6 cellular contexts compared by ENCODE assay signal in genomic region chr10:102413053-102413705, GRCh38. TPM values are rescaled to one million over a fixed set of nuclear protein-coding genes. Genes with fewer than 3 reads are reported as not detected.
DNase-seq lines count a peak whose midpoint lies in the region.

No MANE protein-coding gene starts in this region.

- H3K36me3 Mint-ChIP-seq in activated T-helper 2 cell treated with anti-CD3 and anti-CD28 coated beads, Interferon-gamma antibody, Interleukin-2, Interleukin-4, amounts not matched to agents 10 μg/mL and 5 μg/mL and 100 μg/mL, durations not matched to agents 14 hours and 24 hours and 36 hours (ENCODE audit: low read depth) = no peaks in the 10 kb centered on the region

- H3K4me1 Mint-ChIP-seq in activated T-helper 2 cell treated with anti-CD3 and anti-CD28 coated beads, Interferon-gamma antibody, Interleukin-2, Interleukin-4, amounts not matched to agents 10 μg/mL and 5 μg/mL and 100 μg/mL, durations not matched to agents 14 hours and 24 hours and 36 hours (ENCODE audit: low read depth) = peaks cover 26% of the 10 kb centered on the region

- no peak overlapping the region for H3K4me3 Mint-ChIP-seq in activated T-helper 2 cell treated with anti-CD3 and anti-CD28 coated beads, Interferon-gamma antibody, Interleukin-2, Interleukin-4, amounts not matched to agents 10 μg/mL and 5 μg/mL and 100 μg/mL, durations not matched to agents 14 hours and 24 hours and 36 hours (ENCODE audit: low read depth)

- no peaks in the 10 kb centered on the region for H3K9me3 Mint-ChIP-seq in activated T-helper 2 cell treated with anti-CD3 and anti-CD28 coated beads, Interferon-gamma antibody, Interleukin-2, Interleukin-4, amounts not matched to agents 10 μg/mL and 5 μg/mL and 100 μg/mL, durations not matched to agents 14 hours and 24 hours and 36 hours

- DNase-seq in DMS53 (lab: John Stamatoyannopoulos, UW) = peak; percentile 98
- peak; percentile 37 for DNase-seq in NCI-H1417 treated with DMSO at 0.1 percent for 48 hours (lab: John Stamatoyannopoulos, UW)
- peak; percentile 58 for DNase-seq in cerebellar cortex (ENCODE audit: low spot score)
- no peak for DNase-seq in effector memory CD4-positive, alpha-beta T cell
- DNase-seq in activated T-helper 2 cell treated with anti-CD3 and anti-CD28 coated beads, Interferon-gamma antibody, Interleukin-2, Interleukin-4, amounts not matched to agents 10 μg/mL and 5 μg/mL and 100 μg/mL, durations not matched to agents 14 hours and 24 hours and 36 hours (ENCODE audit: low spot score) = no peak
- no peak for DNase-seq in GM03348 (ENCODE audit: low spot score)

- peaks cover 21% of the 10 kb centered on the region for H3K27me3 ChIP-seq in effector memory CD4-positive, alpha-beta T cell (replicated peaks; ENCODE audit: control insufficient read depth, insufficient read depth, low read length, poor library complexity, severe bottlenecking)

- H3K36me3 ChIP-seq in effector memory CD4-positive, alpha-beta T cell (ENCODE audit: control insufficient read depth, insufficient read depth, low read length) = no peaks in the 10 kb centered on the region

- no peak overlapping the region for H3K27ac ChIP-seq in effector memory CD4-positive, alpha-beta T cell (ENCODE audit: insufficient read depth, low read length, poor library complexity, severe bottlenecking)

- H3K4me1 ChIP-seq in effector memory CD4-positive, alpha-beta T cell (ENCODE audit: control insufficient read depth, insufficient read depth, low read length, poor library complexity, severe bottlenecking) = peaks cover 26% of the 10 kb centered on the region

- intact Hi-C loops in activated T-helper 2 cell treated with anti-CD3 and anti-CD28 coated beads, Interferon-gamma antibody, Interleukin-2, Interleukin-4, amounts not matched to agents 10 μg/mL and 5 μg/mL and 100 μg/mL, durations not matched to agents 14 hours and 24 hours and 36 hours (cut with micrococcal nuclease) = no loop called here

- no peaks in the 10 kb centered on the region for H3K9me3 ChIP-seq in effector memory CD4-positive, alpha-beta T cell (ENCODE audit: control insufficient read depth, low read length)

- H3K4me3 ChIP-seq in effector memory CD4-positive, alpha-beta T cell (ENCODE audit: insufficient read depth, low read depth, low read length, poor library complexity, severe bottlenecking) = no peak overlapping the region

- no peak overlapping the region for H3K27ac Mint-ChIP-seq in activated T-helper 2 cell treated with anti-CD3 and anti-CD28 coated beads, Interferon-gamma antibody, Interleukin-2, Interleukin-4, amounts not matched to agents 10 μg/mL and 5 μg/mL and 100 μg/mL, durations not matched to agents 14 hours and 24 hours and 36 hours

- peaks cover 38% of the 10 kb centered on the region for H3K27me3 Mint-ChIP-seq in activated T-helper 2 cell treated with anti-CD3 and anti-CD28 coated beads, Interferon-gamma antibody, Interleukin-2, Interleukin-4, amounts not matched to agents 10 μg/mL and 5 μg/mL and 100 μg/mL, durations not matched to agents 14 hours and 24 hours and 36 hours (ENCODE audit: low read depth)

RNA-seq across cellular contexts. Expression of gene PSD, which starts 5.4 kb away (rescaled TPM):
- total RNA-seq in activated T-helper 2 cell treated with anti-CD3 and anti-CD28 coated beads, Interferon-gamma antibody, Interleukin-2, Interleukin-4, amounts not matched to agents 10 μg/mL and 5 μg/mL and 100 μg/mL, durations not matched to agents 14 hours and 24 hours and 36 hours = 10.6 and 13.4 TPM in 2 replicates

RNA-seq across cellular contexts. Expression of gene FBXL15, which starts 7.5 kb away (rescaled TPM):
- total RNA-seq in activated T-helper 2 cell treated with anti-CD3 and anti-CD28 coated beads, Interferon-gamma antibody, Interleukin-2, Interleukin-4, amounts not matched to agents 10 μg/mL and 5 μg/mL and 100 μg/mL, durations not matched to agents 14 hours and 24 hours and 36 hours = 14.8 and 15.1 TPM in 2 replicates

RNA-seq across cellular contexts. Expression of gene NFKB2, which starts 17.7 kb away (rescaled TPM):
- 310 and 323 TPM in 2 replicates for total RNA-seq in activated T-helper 2 cell treated with anti-CD3 and anti-CD28 coated beads, Interferon-gamma antibody, Interleukin-2, Interleukin-4, amounts not matched to agents 10 μg/mL and 5 μg/mL and 100 μg/mL, durations not matched to agents 14 hours and 24 hours and 36 hours

RNA-seq across cellular contexts. Expression of gene CUEDC2, which starts 19.2 kb away (rescaled TPM):
- 60.7 and 67.5 TPM in 2 replicates for total RNA-seq in activated T-helper 2 cell treated with anti-CD3 and anti-CD28 coated beads, Interferon-gamma antibody, Interleukin-2, Interleukin-4, amounts not matched to agents 10 μg/mL and 5 μg/mL and 100 μg/mL, durations not matched to agents 14 hours and 24 hours and 36 hours

RNA-seq across cellular contexts. Expression of gene C10orf95, which starts 38.2 kb away (rescaled TPM):
- total RNA-seq in activated T-helper 2 cell treated with anti-CD3 and anti-CD28 coated beads, Interferon-gamma antibody, Interleukin-2, Interleukin-4, amounts not matched to agents 10 μg/mL and 5 μg/mL and 100 μg/mL, durations not matched to agents 14 hours and 24 hours and 36 hours = 0.32 TPM in 1 of 2 replicates, not detected in the other

Comparison
In these comparisons a context has a peak if more than half of its experiments do, and no peak if none do; other contexts are left out.
1. DNase-seq: peak in DMS53 (single experiment), NCI-H1417 treated with DMSO at 0.1 percent for 48 hours (single experiment) and cerebellar cortex (single experiment); none in effector memory CD4-positive, alpha-beta T cell (0 of 3), activated T-helper 2 cell treated with anti-CD3 and anti-CD28 coated beads, Interferon-gamma antibody, Interleukin-2, Interleukin-4, amounts not matched to agents 10 μg/mL and 5 μg/mL and 100 μg/mL, durations not matched to agents 14 hours and 24 hours and 36 hours (single experiment) and GM03348 (single experiment).